Comparison of ENCODE assay signal across 24 cellular contexts in genomic region chr17:51299859-51300258, GRCh38.
"Had no signal": no experiment of that assay in that cellular context is flagged by ENCODE, and none has a peak within 500 bp of the region (broad histone marks: within the 10 kb centered on the region; RNA-seq: fewer than 3 reads in every experiment).

No MANE protein-coding gene starts in this region.

- H3K27me3 Mint-ChIP-seq: effector memory CD8-positive, alpha-beta T cell; naive thymus-derived CD8-positive, alpha-beta T cell; type B pancreatic cell had no signal

- H3K4me3 Mint-ChIP-seq: effector memory CD8-positive, alpha-beta T cell; naive thymus-derived CD8-positive, alpha-beta T cell; nephron progenitor cell; type B pancreatic cell had no signal

- H3K4me2 ChIP-seq: smooth muscle cell had no signal

- H3K36me3 ChIP-seq: ovary had no signal

- DNase-seq: cortex of kidney; effector memory CD8-positive, alpha-beta T cell; erythroblast; esophagus squamous epithelium; foreskin melanocyte; glutamatergic neuron; left ventricle myocardium superior; lower lobe of right lung; naive thymus-derived CD8-positive, alpha-beta T cell; nephron progenitor cell; occipital lobe; ovary; stimulated activated CD4-positive, alpha-beta T cell treated with anti-CD3 and anti-CD28 coated beads, Interleukin-12 subunit alpha, Interleukin-12 subunit beta, amount 100 ng/mL, for 4 hours; stimulated activated CD4-positive, alpha-beta T cell treated with anti-CD3 and anti-CD28 coated beads, Interleukin-1b, Interleukin-23, amount 100 ng/mL, for 48 hours; stimulated activated CD4-positive, alpha-beta T cell treated with anti-CD3 and anti-CD28 coated beads, Interleukin-4, amount 100 ng/mL, for 1 hour; stimulated activated CD8-positive, alpha-beta memory T cell treated with anti-CD3 and anti-CD28 coated beads, Interleukin-4, amount 100 ng/mL, for 48 hours; stimulated activated naive CD4-positive, alpha-beta T cell treated with Interleukin-2 at 50 U/mL for 16 hours; stomach; thyroid gland had no signal

- H3K4me1 ChIP-seq: lower lobe of right lung had no signal

- H3K27ac ChIP-seq: esophagus squamous epithelium, lower lobe of right lung, ovary, stomach, thyroid gland had no signal

- H3K9me3 Mint-ChIP-seq: effector memory CD8-positive, alpha-beta T cell; type B pancreatic cell had no signal

- FAIRE-seq: endometrium, keratinocyte had no signal

- H3K27ac Mint-ChIP-seq: effector memory CD8-positive, alpha-beta T cell; nephron progenitor cell; type B pancreatic cell had no signal

- H3K4me3 ChIP-seq: esophagus squamous epithelium, lower lobe of right lung, ovary, smooth muscle cell, stomach, thyroid gland had no signal

- ATAC-seq: effector memory CD8-positive, alpha-beta T cell; left ventricle myocardium superior; lower lobe of right lung; naive thymus-derived CD8-positive, alpha-beta T cell; sciatic nerve had no signal

- H3K9me3 ChIP-seq: esophagus squamous epithelium, lower lobe of right lung, ovary, thyroid gland had no signal

- H3K27me3 ChIP-seq: esophagus squamous epithelium, ovary, stomach, thyroid gland had no signal
